In genomic region chr12:6407206-6407954, GRCh38 we compare ENCODE assay signal across 1 cellular context.
TF ChIP-seq lines count a peak whose summit lies in the region.

No MANE protein-coding gene starts in this region.

TF ChIP-seq in K562, 482 proteins besides CTCF, POLR2A, EP300 and RAD21:
- no peak for TF ChIP-seq PHF20 (IDR thresholded peaks at IDR 0.05; ENCODE audit: partially characterized antibody)
- TF ChIP-seq MTF1 (CRISPR knock-in tag; IDR thresholded peaks at IDR 0.05; ENCODE audit: borderline replicate concordance): no peak
- no peak for TF ChIP-seq CHCHD3 (CRISPR knock-in tag; IDR thresholded peaks at IDR 0.05)
- no peak for TF ChIP-seq ZNF586 (CRISPR knock-in tag; conservative IDR thresholded peaks at IDR 0.05)
- TF ChIP-seq XRCC3 (IDR thresholded peaks at IDR 0.05): no peak
- no peak for TF ChIP-seq ZNF407 (IDR thresholded peaks at IDR 0.05; ENCODE audit: low read depth)
- TF ChIP-seq, protein P1, sequence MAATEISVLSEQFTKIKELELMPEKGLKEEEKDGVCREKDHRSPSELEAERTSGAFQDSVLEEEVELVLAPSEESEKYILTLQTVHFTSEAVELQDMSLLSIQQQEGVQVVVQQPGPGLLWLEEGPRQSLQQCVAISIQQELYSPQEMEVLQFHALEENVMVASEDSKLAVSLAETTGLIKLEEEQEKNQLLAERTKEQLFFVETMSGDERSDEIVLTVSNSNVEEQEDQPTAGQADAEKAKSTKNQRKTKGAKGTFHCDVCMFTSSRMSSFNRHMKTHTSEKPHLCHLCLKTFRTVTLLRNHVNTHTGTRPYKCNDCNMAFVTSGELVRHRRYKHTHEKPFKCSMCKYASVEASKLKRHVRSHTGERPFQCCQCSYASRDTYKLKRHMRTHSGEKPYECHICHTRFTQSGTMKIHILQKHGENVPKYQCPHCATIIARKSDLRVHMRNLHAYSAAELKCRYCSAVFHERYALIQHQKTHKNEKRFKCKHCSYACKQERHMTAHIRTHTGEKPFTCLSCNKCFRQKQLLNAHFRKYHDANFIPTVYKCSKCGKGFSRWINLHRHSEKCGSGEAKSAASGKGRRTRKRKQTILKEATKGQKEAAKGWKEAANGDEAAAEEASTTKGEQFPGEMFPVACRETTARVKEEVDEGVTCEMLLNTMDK (IDR thresholded peaks at IDR 0.05; ENCODE audit: borderline replicate concordance, insufficient read depth, low read depth, low read length, poor library complexity, severe bottlenecking): no peak
- no peak for TF ChIP-seq POLR3G (IDR thresholded peaks at IDR 0.05; ENCODE audit: extremely low read depth, insufficient read length, insufficient replicate concordance)
- no peak for TF ChIP-seq SP1 (CRISPR knock-in tag; IDR thresholded peaks at IDR 0.05)
- no peak for TF ChIP-seq PPARD (CRISPR knock-in tag; IDR thresholded peaks at IDR 0.05)
